ENCODE assay signal across 15 cellular contexts in genomic region chr11:78364128-78364751, GRCh38.
"Had no signal": no experiment of that assay in that cellular context is flagged by ENCODE, and none has a peak within 500 bp of the region (broad histone marks: within the 10 kb centered on the region; RNA-seq: fewer than 3 reads in every experiment).

No MANE protein-coding gene starts in this region.

- H3K4me3 ChIP-seq: thoracic aorta, uterus had no signal

- H3K9me3 Mint-ChIP-seq: immature natural killer cell; naive B cell; stimulated activated effector memory CD8-positive, alpha-beta T cell treated with anti-CD3 and anti-CD28 coated beads, Interleukin-12 subunit alpha, Interleukin-12 subunit beta, amount 100 ng/mL, for 72 hours had no signal

- H3K27me3 ChIP-seq: brain microvascular endothelial cell, uterus had no signal

- H3K36me3 Mint-ChIP-seq: immature natural killer cell; naive B cell; stimulated activated effector memory CD8-positive, alpha-beta T cell treated with anti-CD3 and anti-CD28 coated beads, Interleukin-12 subunit alpha, Interleukin-12 subunit beta, amount 100 ng/mL, for 72 hours had no signal

- H3K9me3 ChIP-seq: thoracic aorta, uterus had no signal

- H3K27me3 Mint-ChIP-seq: activated CD4-positive, alpha-beta T cell treated with anti-CD3 and anti-CD28 coated beads, Interleukin-2, amount 10 ng/mL, durations not matched to agents 7 days and 5 days; naive B cell had no signal

- H3K27ac Mint-ChIP-seq: activated CD4-positive, alpha-beta T cell treated with anti-CD3 and anti-CD28 coated beads, Interleukin-2, amount 10 ng/mL, durations not matched to agents 7 days and 5 days; stimulated activated effector memory CD8-positive, alpha-beta T cell treated with anti-CD3 and anti-CD28 coated beads, Interleukin-12 subunit alpha, Interleukin-12 subunit beta, amount 100 ng/mL, for 72 hours; T-helper 2 cell treated with Interferon-gamma antibody and Interleukin-4, amounts not matched to agents 5 μg/mL and 100 μg/mL, for 36 hours had no signal

- H3K4me1 Mint-ChIP-seq: activated CD4-positive, alpha-beta T cell treated with anti-CD3 and anti-CD28 coated beads, Interleukin-2, amount 10 ng/mL, durations not matched to agents 7 days and 5 days; immature natural killer cell; stimulated activated effector memory CD8-positive, alpha-beta T cell treated with anti-CD3 and anti-CD28 coated beads, Interleukin-12 subunit alpha, Interleukin-12 subunit beta, amount 100 ng/mL, for 72 hours had no signal

- H3K27ac ChIP-seq: brain microvascular endothelial cell, thoracic aorta had no signal

- DNase-seq: activated CD4-positive, alpha-beta T cell treated with anti-CD3 and anti-CD28 coated beads, Interleukin-2, amount 10 ng/mL, durations not matched to agents 7 days and 5 days; activated CD8-positive, alpha-beta memory T cell treated with anti-CD3 and anti-CD28 coated beads for 24 hours; activated naive CD4-positive, alpha-beta T cell; anterior cingulate cortex; brain microvascular endothelial cell; cortex of kidney; effector CD8-positive, alpha-beta T cell; foreskin fibroblast; immature natural killer cell; naive B cell; posterior cingulate gyrus; uterus had no signal

- H3K36me3 ChIP-seq: brain microvascular endothelial cell, thoracic aorta, uterus had no signal

- H3K4me3 Mint-ChIP-seq: activated CD4-positive, alpha-beta T cell treated with anti-CD3 and anti-CD28 coated beads, Interleukin-2, amount 10 ng/mL, durations not matched to agents 7 days and 5 days; immature natural killer cell; stimulated activated effector memory CD8-positive, alpha-beta T cell treated with anti-CD3 and anti-CD28 coated beads, Interleukin-12 subunit alpha, Interleukin-12 subunit beta, amount 100 ng/mL, for 72 hours; T-helper 2 cell treated with Interferon-gamma antibody and Interleukin-4, amounts not matched to agents 5 μg/mL and 100 μg/mL, for 36 hours had no signal

- ATAC-seq: stimulated activated effector memory CD8-positive, alpha-beta T cell treated with anti-CD3 and anti-CD28 coated beads, Interleukin-12 subunit alpha, Interleukin-12 subunit beta, amount 100 ng/mL, for 72 hours had no signal
